In the genomic region with DNA sequence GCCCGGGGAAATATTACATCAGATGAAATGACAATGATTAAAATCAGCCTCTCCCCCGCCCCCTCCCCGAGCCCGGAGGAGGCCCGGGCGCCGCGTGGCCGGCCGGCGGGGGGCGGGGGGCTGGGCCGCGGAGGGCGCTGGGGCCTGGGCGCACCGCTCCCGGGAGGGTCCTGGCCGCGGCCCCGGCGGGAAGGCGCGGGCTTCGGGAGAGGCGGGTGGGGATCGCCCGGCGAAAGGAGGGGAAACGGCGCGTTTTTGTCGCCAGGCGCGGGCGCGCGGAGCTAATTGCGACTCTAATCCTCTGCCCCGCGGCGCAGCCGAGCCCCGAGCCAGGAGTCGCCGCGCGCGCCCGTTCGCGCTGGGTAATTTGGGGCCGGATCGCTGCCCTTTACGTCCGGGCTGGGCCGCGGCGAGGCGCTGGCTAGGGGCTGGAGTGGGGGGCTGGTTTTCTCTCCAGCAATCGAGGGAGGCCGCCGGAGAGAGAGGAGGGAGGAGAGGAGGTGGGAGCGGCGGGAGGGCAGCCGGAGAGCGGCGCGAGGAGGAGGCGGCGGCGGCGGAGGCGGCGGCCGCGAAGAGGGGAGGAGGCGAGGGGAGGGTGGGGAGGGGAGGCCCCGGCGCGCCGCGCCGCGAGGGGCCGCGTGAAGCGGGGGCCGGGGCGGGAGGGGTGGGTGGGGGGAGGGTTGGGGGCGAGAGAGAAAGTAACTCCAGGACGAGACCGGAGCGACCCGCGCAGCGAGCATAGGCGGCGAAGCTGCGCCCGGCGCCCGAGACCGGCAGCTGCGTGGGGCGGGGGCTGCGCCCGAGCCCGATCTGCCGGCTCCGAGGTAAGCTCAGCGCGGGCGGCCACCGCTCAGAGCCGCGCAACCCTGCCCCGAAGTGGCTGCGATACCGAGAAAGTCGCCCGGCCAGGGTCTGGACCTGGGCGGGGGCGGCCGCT, we compare ENCODE assay signal across 8 cellular contexts. TPM values are rescaled to one million over a fixed set of nuclear protein-coding genes. Genes with fewer than 3 reads are reported as not detected.
DNase-seq lines count a peak whose midpoint lies in the region; ATAC-seq and TF ChIP-seq lines count a peak whose summit lies in the region.

A gene with protein sequence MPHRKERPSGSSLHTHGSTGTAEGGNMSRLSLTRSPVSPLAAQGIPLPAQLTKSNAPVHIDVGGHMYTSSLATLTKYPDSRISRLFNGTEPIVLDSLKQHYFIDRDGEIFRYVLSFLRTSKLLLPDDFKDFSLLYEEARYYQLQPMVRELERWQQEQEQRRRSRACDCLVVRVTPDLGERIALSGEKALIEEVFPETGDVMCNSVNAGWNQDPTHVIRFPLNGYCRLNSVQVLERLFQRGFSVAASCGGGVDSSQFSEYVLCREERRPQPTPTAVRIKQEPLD (plus strand): TSS at position 707 of the 937 bp plus-strand sequence. CDS start 3,585 bp downstream, outside the sequence.

- peak within 1 kb of the TSS; percentile 72 for H3K4me3 Mint-ChIP-seq in CD8-positive, alpha-beta T cell
- H3K4me3 Mint-ChIP-seq in activated CD4-positive, alpha-beta memory T cell treated with anti-CD3 and anti-CD28 coated beads for 36 hours = peak within 1 kb of the TSS; percentile 75

- H3K27ac ChIP-seq in CD8-positive, alpha-beta T cell (ENCODE audit: low read depth, low read length) = no peak within 1 kb of the TSS
- peak within 1 kb of the TSS; percentile 88 to 98 (median 98) for H3K27ac ChIP-seq in thyroid gland

- peaks cover 3% of the 10 kb centered on the region for H3K4me1 Mint-ChIP-seq in CD8-positive, alpha-beta T cell (ENCODE audit: low read depth)
- H3K4me1 Mint-ChIP-seq in activated CD4-positive, alpha-beta memory T cell treated with anti-CD3 and anti-CD28 coated beads for 36 hours (ENCODE audit: low read depth) = peaks cover 2% of the 10 kb centered on the region

- WGBS in thyroid gland, 2 donors = 0 to 1% methylated on average over 20 to 66 of the region's 125 CpGs

- H3K27ac Mint-ChIP-seq in CD8-positive, alpha-beta T cell = no peak within 1 kb of the TSS
- H3K27ac Mint-ChIP-seq in activated CD4-positive, alpha-beta memory T cell treated with anti-CD3 and anti-CD28 coated beads for 36 hours = peak within 1 kb of the TSS; percentile 72

- H3K36me3 ChIP-seq in CD8-positive, alpha-beta T cell (ENCODE audit: insufficient read depth, low read length) = no peaks in the 10 kb centered on the region
- H3K36me3 ChIP-seq in thyroid gland = peaks cover 3% of the 10 kb centered on the region in 2 donors

- DNase-seq in CD8-positive, alpha-beta T cell = no peak
- no peak for DNase-seq in Jurkat, Clone E6-1 (ENCODE audit: low read depth, low spot score)
- DNase-seq in activated CD4-positive, alpha-beta memory T cell treated with anti-CD3 and anti-CD28 coated beads for 36 hours = peak; percentile 49
- DNase-seq in epithelial cell of proximal tubule (ENCODE audit: low read depth) = no peak
- no peak for DNase-seq in mucosa of gallbladder (ENCODE audit: low spot score)
- DNase-seq in thyroid gland = peak; percentile 59 to 61

- peaks cover 37% of the 10 kb centered on the region for H3K27me3 Mint-ChIP-seq in CD8-positive, alpha-beta T cell (ENCODE audit: low read depth)
- peaks cover 9% of the 10 kb centered on the region for H3K27me3 Mint-ChIP-seq in activated CD4-positive, alpha-beta memory T cell treated with anti-CD3 and anti-CD28 coated beads for 36 hours

- H3K27me3 ChIP-seq in CD8-positive, alpha-beta T cell (ENCODE audit: insufficient read depth, low read length) = peaks cover 15% of the 10 kb centered on the region
- no peaks in the 10 kb centered on the region for H3K27me3 ChIP-seq in thyroid gland

- ATAC-seq in CD8-positive, alpha-beta T cell = no peak
- ATAC-seq in GM18873 (IDR thresholded peaks at IDR 0.05; ENCODE audit: low FRiP score, unreplicated experiment) = no peak
- ATAC-seq in HG02571 (IDR thresholded peaks at IDR 0.05; ENCODE audit: unreplicated experiment) = no peak

- H3K4me3 ChIP-seq in CD8-positive, alpha-beta T cell (ENCODE audit: low read depth, low read length) = peak within 1 kb of the TSS; percentile 27
- peak within 1 kb of the TSS; percentile 64 for H3K4me3 ChIP-seq in Jurkat, Clone E6-1 (ENCODE audit: low read length)
- peak within 1 kb of the TSS; percentile 57 for H3K4me3 ChIP-seq in epithelial cell of proximal tubule (ENCODE audit: low read depth, low read length)
- peak within 1 kb of the TSS; percentile 50 to 75 (median 61) for H3K4me3 ChIP-seq in thyroid gland (replicated peaks in 1 of 3)

- H3K36me3 Mint-ChIP-seq in CD8-positive, alpha-beta T cell = no peaks in the 10 kb centered on the region
- no peaks in the 10 kb centered on the region for H3K36me3 Mint-ChIP-seq in activated CD4-positive, alpha-beta memory T cell treated with anti-CD3 and anti-CD28 coated beads for 36 hours

- CTCF ChIA-PET in CD8-positive, alpha-beta T cell (lab: Charles Lee) = interaction anchor here (3.1 kb wide), 1 partner anchor 19 kb away, joined by 12 read pairs; no protein-coding TSS in a partner anchor
- CTCF ChIA-PET in activated CD4-positive, alpha-beta memory T cell treated with anti-CD3 and anti-CD28 coated beads for 36 hours (lab: Charles Lee) = interaction anchor here (0.7 to 4.7 kb wide), 3 partner anchors 11 to 24 kb away, joined by 3 to 30 read pairs (median 9); no protein-coding TSS in a partner anchor

- no peak for TF ChIP-seq CTCF in CD8-positive, alpha-beta T cell (IDR thresholded peaks at IDR 0.05)
- TF ChIP-seq CTCF in epithelial cell of proximal tubule (conservative IDR thresholded peaks at IDR 0.05; ENCODE audit: low read depth, low read length) (no peak), thyroid gland (IDR thresholded peaks at IDR 0.05) (no peak)

- no peak for TF ChIP-seq POLR2A in thyroid gland (IDR thresholded peaks at IDR 0.05)

- no peaks in the 10 kb centered on the region for H3K4me1 ChIP-seq in CD8-positive, alpha-beta T cell (ENCODE audit: insufficient read depth, low read length)
- H3K4me1 ChIP-seq in thyroid gland = peaks cover 22 to 24% of the 10 kb centered on the region in 2 donors

- H3K9me3 Mint-ChIP-seq in CD8-positive, alpha-beta T cell = no peaks in the 10 kb centered on the region
- no peaks in the 10 kb centered on the region for H3K9me3 Mint-ChIP-seq in activated CD4-positive, alpha-beta memory T cell treated with anti-CD3 and anti-CD28 coated beads for 36 hours

- POLR2A ChIA-PET in CD8-positive, alpha-beta T cell (lab: Charles Lee) = no interaction called here
- POLR2A ChIA-PET in activated CD4-positive, alpha-beta memory T cell treated with anti-CD3 and anti-CD28 coated beads for 36 hours (lab: Charles Lee) = interaction anchor here (0.6 to 1.5 kb wide), 5 partner anchors 9 to 422 kb away, joined by 3 to 8 read pairs (median 4); a partner anchor contains a TSS

- no peaks in the 10 kb centered on the region for H3K9me3 ChIP-seq in CD8-positive, alpha-beta T cell (ENCODE audit: low read length)
- no peaks in the 10 kb centered on the region for H3K9me3 ChIP-seq in thyroid gland

- intact Hi-C loops in CD8-positive, alpha-beta T cell (cut with DNase I, micrococcal nuclease) = no loop called here
- intact Hi-C loops in activated CD4-positive, alpha-beta memory T cell treated with anti-CD3 and anti-CD28 coated beads for 36 hours (cut with micrococcal nuclease) = loop anchor here (1.0 to 2.0 kb wide), 2 partner anchors 24 to 424 kb away; a partner anchor contains a TSS
- intact Hi-C loops in thyroid gland (cut with DNase I) = no loop called here

RNA-seq across cellular contexts. Expression of the gene that starts here (rescaled TPM):
- under 1 TPM; 0.14 to 0.27 TPM for total RNA-seq in CD8-positive, alpha-beta T cell
- polyA plus RNA-seq in Jurkat, Clone E6-1 (2012; ENCODE audit: insufficient read depth, insufficient read length) = 14.2 TPM
- 10 to 100 TPM; 10.2 to 11.8 TPM for total RNA-seq in activated CD4-positive, alpha-beta memory T cell treated with anti-CD3 and anti-CD28 coated beads for 36 hours
- total RNA-seq in epithelial cell of proximal tubule = 22.4 and 41.3 TPM in 2 replicates
- 28.0 TPM for total RNA-seq in mucosa of gallbladder
- 10 to 100 TPM; 28.4 to 97.1 (median 50.3) TPM for total RNA-seq in thyroid gland

Comparison
In these comparisons a context has a peak if more than half of its experiments do, and no peak if none do; other contexts are left out.
1. RNA of the gene that starts here (total RNA-seq): 28.4 to 97.1 TPM in thyroid gland, 28.0 TPM in mucosa of gallbladder (single experiment), 22.4 to 41.3 TPM in epithelial cell of proximal tubule and 10.2 to 11.8 TPM in activated CD4-positive, alpha-beta memory T cell treated with anti-CD3 and anti-CD28 coated beads for 36 hours; 0.14 to 0.27 TPM in CD8-positive, alpha-beta T cell; every median in the first group is over 4 times any median in the second.
2. DNase-seq: peak in activated CD4-positive, alpha-beta memory T cell treated with anti-CD3 and anti-CD28 coated beads for 36 hours (single experiment) and thyroid gland (2 of 2); none in CD8-positive, alpha-beta T cell (0 of 7), Jurkat, Clone E6-1 (single experiment), epithelial cell of proximal tubule (single experiment) and mucosa of gallbladder (single experiment).
3. Peak in every context shown above with its lines, with median percentiles within 50 percentile points of each other: H3K4me3 ChIP-seq.